26 cellular contexts compared by ENCODE assay signal in genomic region chr10:119852822-119853221, GRCh38.
"Had no signal": no experiment of that assay in that cellular context is flagged by ENCODE, and none has a peak within 500 bp of the region (broad histone marks: within the 10 kb centered on the region; RNA-seq: fewer than 3 reads in every experiment).

No MANE protein-coding gene starts in this region.

- FAIRE-seq: K562, RCC 7860, TTC549 had no signal

- H3K27me3 ChIP-seq: adrenal gland, breast epithelium had no signal

- ATAC-seq: K562, PC-3 had no signal

- H3K27ac ChIP-seq: adrenal gland, breast epithelium had no signal

- DNase-seq: activated B cell treated with CpG ODN at 0.5 μM for 24 hours; activated CD4-positive, alpha-beta memory T cell treated with anti-CD3 and anti-CD28 coated beads for 36 hours; activated CD4-positive, alpha-beta T cell treated with anti-CD3 and anti-CD28 coated beads for 1 hour; activated naive CD4-positive, alpha-beta T cell treated with anti-CD3 and anti-CD28 coated beads, Interleukin-2, amount 50 U/mL, for 16 hours; activated naive CD8-positive, alpha-beta T cell treated with anti-CD3 and anti-CD28 coated beads, Interleukin-2, amount 10 ng/mL, durations not matched to agents 7 days and 5 days; activated T-cell treated with anti-CD3 and anti-CD28 coated beads for 4 hours; adrenal gland; anterior cingulate cortex; Karpas-422; MM.1S; NCI-H1105; NCI-H1436; NCI-H1694 treated with DMSO at 0.1 percent for 48 hours; NCI-H2081; NCI-H2171; NCI-H2227 treated with DMSO at 0.1 percent for 48 hours; NCI-H526 treated with DMSO at 0.1 percent for 48 hours; NCI-H82; PC-3; SHP77 treated with DMSO at 0.1 percent for 48 hours; T-helper 2 cell; T1000 had no signal

- H3K4me3 ChIP-seq: adrenal gland, breast epithelium, K562 had no signal

- H3K4me1 ChIP-seq: breast epithelium had no signal

- H3K9me3 ChIP-seq: adrenal gland, breast epithelium had no signal
